Comparison of ENCODE assay signal across 8 cellular contexts in the genomic region with DNA sequence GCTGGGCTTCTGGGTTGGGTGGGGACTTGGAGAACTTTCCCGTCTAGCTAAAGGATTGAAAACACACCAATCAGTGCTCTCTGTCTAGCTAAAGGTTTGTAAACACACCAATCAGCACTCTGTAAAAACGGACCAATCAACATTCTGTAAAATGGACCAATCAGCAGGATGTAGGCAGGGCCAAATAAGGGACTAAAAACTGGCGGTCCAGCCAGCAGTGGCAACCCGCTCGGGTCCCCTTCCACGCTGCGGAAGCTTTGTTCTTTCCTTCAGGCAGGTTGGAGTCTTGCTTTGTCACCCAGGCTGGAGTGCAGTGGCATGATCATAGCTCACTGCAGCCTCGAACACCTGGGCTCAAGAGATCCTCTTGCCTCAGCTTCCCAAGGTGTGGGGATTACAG. TPM values are rescaled to one million over a fixed set of nuclear protein-coding genes. Genes with fewer than 3 reads are reported as not detected.
A peak's percentile ranks its signal among the peaks of the same experiment; 100 is the strongest.
DNase-seq lines count a peak whose midpoint lies in the region; ATAC-seq, FAIRE-seq and TF ChIP-seq lines count a peak whose summit lies in the region.
"Not testable (repeated sequence)": the region's sequence is repeated elsewhere in the genome, so short reads cannot be mapped to it uniquely, and the experiment has no call there.

No MANE protein-coding gene starts in this region.

- not testable (repeated sequence) for H3K9me3 ChIP-seq in A549; GM23248 (ENCODE audit: low read depth); endodermal cell (ENCODE audit: control insufficient read depth, low read length); mesodermal cell (ENCODE audit: control insufficient read depth, low read length)

- TF ChIP-seq CTCF in A549 (IDR thresholded peaks at IDR 0.05); activated B cell treated with CpG ODN at 0.5 μM for 24 hours (IDR thresholded peaks at IDR 0.05); endodermal cell (conservative IDR thresholded peaks at IDR 0.05); osteocyte (IDR thresholded peaks at IDR 0.05): not testable (repeated sequence)

- peaks cover 12% of the 10 kb centered on the region; the same call in 2 of the 3 replicates for H3K4me1 ChIP-seq in A549
- not testable (repeated sequence) for H3K4me1 ChIP-seq in GM23248 (ENCODE audit: insufficient read depth); endodermal cell (ENCODE audit: control insufficient read depth, insufficient read depth, low read length); mesodermal cell (ENCODE audit: control insufficient read depth, insufficient read depth, low read length, poor library complexity, severe bottlenecking)

- FAIRE-seq in A549 (lab: Jason Lieb, UNC), result not testable (repeated sequence)

- 73% methylated on average over 8 of the region's 8 CpGs for WGBS in A549 (ENCODE audit: missing lambda C conversion rate)
- WGBS in GM23248 (ENCODE audit: low coverage in 1 of 2, low lambda C conversion rate in 2 of 2, missing lambda C conversion rate in 2 of 2), 2 experiments, result 85 to 88% methylated on average over 8 of the region's 8 CpGs
- 92 to 96% methylated on average over 8 of the region's 8 CpGs for WGBS in endodermal cell (ENCODE audit: insufficient coverage in 1 of 2, insufficient read length in 1 of 2), 2 experiments
- 90 to 93% methylated on average over 6 to 7 of the region's 8 CpGs for whole genome bisulfite sequencing in mesodermal cell (ENCODE audit: insufficient coverage in 2 of 2), 2 experiments

- H3K9ac ChIP-seq in GM23248; endodermal cell (ENCODE audit: extremely low read depth, low read length, poor library complexity, severe bottlenecking): not testable (repeated sequence)

- H3K79me2 ChIP-seq in GM23248 (ENCODE audit: insufficient read depth), result peaks cover 34% of the 10 kb centered on the region

- H3K27me3 Mint-ChIP-seq in activated B cell treated with CpG ODN at 0.5 μM for 24 hours; activated naive CD8-positive, alpha-beta T cell; osteocyte (ENCODE audit: unreplicated experiment): not testable (repeated sequence)
- peaks cover 11% of the 10 kb centered on the region for H3K27me3 Mint-ChIP-seq in endodermal cell (ENCODE audit: insufficient read depth)

- H3K27me3 ChIP-seq in GM23248 (replicated peaks; ENCODE audit: insufficient read depth); endodermal cell (ENCODE audit: control insufficient read depth, insufficient read depth, low read length, poor library complexity, severe bottlenecking): not testable (repeated sequence)

- POLR2A ChIA-PET in A549 (lab: Yijun Ruan, JAX), result interaction anchor here (1.2 to 1.8 kb wide), 4 partner anchors 7 to 1763 kb away, joined by 3 to 7 read pairs (median 5); partner anchors contain the start of gene IFT52
- POLR2A ChIA-PET in activated B cell treated with CpG ODN at 0.5 μM for 24 hours (lab: Charles Lee), result interaction anchor here (0.6 to 3.7 kb wide), 7 partner anchors 11 to 754 kb away, joined by 4 to 44 read pairs (median 6); partner anchors contain the start of gene OSER1

- peak overlapping the region; percentile 95 for H3K4me3 Mint-ChIP-seq in activated B cell treated with CpG ODN at 0.5 μM for 24 hours
- peak overlapping the region; percentile 95 for H3K4me3 Mint-ChIP-seq in activated naive CD8-positive, alpha-beta T cell
- peak overlapping the region; percentile 89 for H3K4me3 Mint-ChIP-seq in endodermal cell
- H3K4me3 Mint-ChIP-seq in osteocyte (ENCODE audit: unreplicated experiment), result peak overlapping the region; percentile 85

- H3F3A ChIP-seq in GM23248 (ENCODE audit: insufficient read depth), result peaks cover 14% of the 10 kb centered on the region; the same call in 1 of the 2 replicates

- DNase-seq in A549 (ENCODE audit: low read depth in 1 of 2, low spot score in 1 of 2) (peak in 1 of 2 experiments; percentile 32), NCI-H748 (lab: John Stamatoyannopoulos, UW; ENCODE audit: unreplicated experiment) (peak; percentile 46)
- DNase-seq in GM23248; activated B cell treated with CpG ODN at 0.5 μM for 24 hours; endodermal cell; osteocyte (ENCODE audit: extremely low spot score, unreplicated experiment): not testable (repeated sequence)

- peaks cover 23% of the 10 kb centered on the region for H3K36me3 ChIP-seq in GM23248 (ENCODE audit: low read depth)
- H3K36me3 ChIP-seq in endodermal cell (ENCODE audit: control insufficient read depth, insufficient read depth, low read length), result peaks cover 24% of the 10 kb centered on the region
- peaks cover 23% of the 10 kb centered on the region for H3K36me3 ChIP-seq in mesodermal cell (ENCODE audit: control insufficient read depth, insufficient read depth, low read length)

- TF ChIP-seq EP300 in A549 (IDR thresholded peaks at IDR 0.05), result not testable (repeated sequence)

- H3K27ac Mint-ChIP-seq in activated B cell treated with CpG ODN at 0.5 μM for 24 hours; activated naive CD8-positive, alpha-beta T cell; osteocyte (ENCODE audit: unreplicated experiment): not testable (repeated sequence)
- peak overlapping the region; percentile 100 for H3K27ac Mint-ChIP-seq in endodermal cell

- not testable (repeated sequence) for H3K9me2 ChIP-seq in GM23248 (ENCODE audit: insufficient read depth)

- H3K27ac ChIP-seq in A549; GM23248; endodermal cell (ENCODE audit: low read depth, low read length); mesodermal cell (ENCODE audit: low read depth, low read length, severe bottlenecking): not testable (repeated sequence)

- ATAC-seq in A549; activated B cell treated with CpG ODN at 0.5 μM for 24 hours (ENCODE audit: low read depth): not testable (repeated sequence)

- H3K4me1 Mint-ChIP-seq in activated B cell treated with CpG ODN at 0.5 μM for 24 hours, result peaks cover 27% of the 10 kb centered on the region
- peaks cover 29% of the 10 kb centered on the region for H3K4me1 Mint-ChIP-seq in activated naive CD8-positive, alpha-beta T cell (ENCODE audit: low read depth)
- peaks cover 10% of the 10 kb centered on the region for H3K4me1 Mint-ChIP-seq in endodermal cell
- peaks cover 31% of the 10 kb centered on the region for H3K4me1 Mint-ChIP-seq in osteocyte (ENCODE audit: unreplicated experiment)

- not testable (repeated sequence) for TF ChIP-seq RAD21 in A549 (conservative IDR thresholded peaks at IDR 0.05 in 1 of 2, IDR thresholded peaks at IDR 0.05 in 1 of 2)

- TF ChIP-seq POLR2A in A549 (IDR thresholded peaks at IDR 0.05; ENCODE audit: low read length), result not testable (repeated sequence)

- CTCF ChIA-PET in A549 (lab: Yijun Ruan, JAX), result interaction anchor here (0.8 to 1.9 kb wide), 3 partner anchors 7 to 236 kb away, joined by 3 to 6 read pairs (median 5); no protein-coding TSS in a partner anchor
- CTCF ChIA-PET in activated B cell treated with CpG ODN at 0.5 μM for 24 hours (lab: Charles Lee), result interaction anchor here (1.0 kb wide), 1 partner anchor 734 kb away, joined by 3 read pairs; no protein-coding TSS in a partner anchor

- intact Hi-C loops in activated B cell treated with CpG ODN at 0.5 μM for 24 hours (cut with micrococcal nuclease), result loop anchor here (2.0 to 5.0 kb wide), 4 partner anchors 276 to 1431 kb away; partner anchors contain the start of genes FITM2, OSER1 and YWHAB

- peak overlapping the region; percentile 92 for H2AFZ ChIP-seq in GM23248

- in situ Hi-C loops in GM23248 (cut with MboI), result not testable (repeated sequence)

- not testable (repeated sequence) for H3K9me3 Mint-ChIP-seq in activated B cell treated with CpG ODN at 0.5 μM for 24 hours; activated naive CD8-positive, alpha-beta T cell (ENCODE audit: low read depth); endodermal cell; osteocyte (ENCODE audit: unreplicated experiment)

- peaks cover 13% of the 10 kb centered on the region; the same call in 1 of the 2 replicates for H4K20me1 ChIP-seq in GM23248 (ENCODE audit: insufficient read depth)

- H3K4me3 ChIP-seq in A549, result not testable (repeated sequence)
- H3K4me3 ChIP-seq in GM23248 (peak overlapping the region; percentile 94; the same call in 1 of the 2 replicates), endodermal cell (ENCODE audit: low read length) (peak overlapping the region; percentile 90), mesodermal cell (ENCODE audit: extremely low read depth, insufficient read depth, low read length, poor library complexity, severe bottlenecking) (peak overlapping the region; percentile 84)

- peak overlapping the region; percentile 86 for H3K4me2 ChIP-seq in A549
- H3K4me2 ChIP-seq in GM23248 (ENCODE audit: unreplicated experiment), result not testable (repeated sequence)

- H3K36me3 Mint-ChIP-seq in activated B cell treated with CpG ODN at 0.5 μM for 24 hours (ENCODE audit: low read depth), result peaks cover 32% of the 10 kb centered on the region
- H3K36me3 Mint-ChIP-seq in activated naive CD8-positive, alpha-beta T cell, result peaks cover 10% of the 10 kb centered on the region
- H3K36me3 Mint-ChIP-seq in endodermal cell (ENCODE audit: low read depth), result peaks cover 25% of the 10 kb centered on the region
- H3K36me3 Mint-ChIP-seq in osteocyte (ENCODE audit: unreplicated experiment), result peaks cover 19% of the 10 kb centered on the region

RNA-seq across cellular contexts. Expression of gene SRSF6, which starts 1.4 kb away (rescaled TPM):
- polyA plus RNA-seq in A549 (2011; rRNA removed) (134 and 145 TPM in 2 replicates), A549 (2017; fragmentation: RNase III; extraction: RNeasy Plus Mini Kit Qiagen cat#74134 plus additional on column Dnase treatment) (99.3 to 113 TPM (median 105 TPM) in 3 replicates), GM23248 (2016; fragmentation: Nextera tagmentation; extraction: Ambion mirVana) (87.5 and 94.7 TPM in 2 replicates)
- polyA plus RNA-seq in A549 (2012; cell fraction: cytosol; rRNA removed), result 60.7 and 69.2 TPM in 2 replicates
- polyA plus RNA-seq in A549 (2012; cell fraction: nucleus; rRNA removed), result 76.8 and 121 TPM in 2 replicates
- 82.7 and 84.3 TPM in 2 replicates for polyA minus RNA-seq in A549 (2011; rRNA and poly(A)+ RNA removed)
- 44.0 and 44.8 TPM in 2 replicates for total RNA-seq in GM23248 (2014; rRNA removed; shearing (Covaris generic))
- total RNA-seq in activated B cell treated with CpG ODN at 0.5 μM for 24 hours (172 and 192 TPM in 2 replicates), endodermal cell (100 to 1,000 TPM; 146 to 199 TPM), osteocyte (197 and 200 TPM in 2 replicates)
- polyA plus RNA-seq in endodermal cell (2013, experiment 1 of 2), result 156 TPM
- polyA plus RNA-seq in endodermal cell (2013, experiment 2 of 2), result 138 TPM
- polyA plus RNA-seq in mesodermal cell (2013, experiment 1 of 2), result 75.5 TPM
- polyA plus RNA-seq in mesodermal cell (2013, experiment 2 of 2), result 77.8 TPM

RNA-seq across cellular contexts. Expression of gene L3MBTL1, which starts 51.2 kb away (rescaled TPM):
- polyA plus RNA-seq in A549 (2011; rRNA removed), result 2.5 and 3.6 TPM in 2 replicates
- 2.3 and 2.6 TPM in 2 replicates for polyA plus RNA-seq in A549 (2012; cell fraction: cytosol; rRNA removed)
- polyA plus RNA-seq in A549 (2012; cell fraction: nucleus; rRNA removed), result 21.1 and 23.1 TPM in 2 replicates
- 2.8 to 3.8 TPM (median 3.7 TPM) in 3 replicates for polyA plus RNA-seq in A549 (2017; fragmentation: RNase III; extraction: RNeasy Plus Mini Kit Qiagen cat#74134 plus additional on column Dnase treatment)
- 3.9 and 4.5 TPM in 2 replicates for polyA minus RNA-seq in A549 (2011; rRNA and poly(A)+ RNA removed)
- 0.22 and 1.3 TPM in 2 replicates for total RNA-seq in GM23248 (2014; rRNA removed; shearing (Covaris generic))
- 0.29 and 0.35 TPM in 2 replicates for polyA plus RNA-seq in GM23248 (2016; fragmentation: Nextera tagmentation; extraction: Ambion mirVana)
- total RNA-seq in activated B cell treated with CpG ODN at 0.5 μM for 24 hours, result 18.9 and 22.5 TPM in 2 replicates
- total RNA-seq in endodermal cell, result 10 to 100 TPM; 38.4 to 57.6 TPM
- polyA plus RNA-seq in endodermal cell (2013, experiment 1 of 2), result 14.3 TPM
- 12.5 TPM for polyA plus RNA-seq in endodermal cell (2013, experiment 2 of 2)
- 10.2 TPM for polyA plus RNA-seq in mesodermal cell (2013, experiment 1 of 2)
- polyA plus RNA-seq in mesodermal cell (2013, experiment 2 of 2), result 7.9 TPM
- 14.1 and 17.5 TPM in 2 replicates for total RNA-seq in osteocyte
